ENCODE assay signal across 13 cellular contexts in genomic region chr2:17918789-17919188, GRCh38. TPM values are rescaled to one million over a fixed set of nuclear protein-coding genes. Genes with fewer than 3 reads are reported as not detected.
A peak's percentile ranks its signal among the peaks of the same experiment; 100 is the strongest.
DNase-seq lines count a peak whose midpoint lies in the region; ATAC-seq and TF ChIP-seq lines count a peak whose summit lies in the region.
"Had no signal": no experiment of that assay in that cellular context is flagged by ENCODE, and none has a peak within 500 bp of the region (broad histone marks: within the 10 kb centered on the region; RNA-seq: fewer than 3 reads in every experiment).

No MANE protein-coding gene starts in this region.

- TF ChIP-seq POLR2A in erythroblast (IDR thresholded peaks at IDR 0.05; ENCODE audit: low read length), result no peak

- CTCF ChIA-PET in Caco-2 (lab: Charles Lee), result interaction anchor here (1.1 to 1.5 kb wide), 4 partner anchors 39 to 273 kb away, joined by 3 to 10 read pairs (median 4); no protein-coding TSS in a partner anchor

- H3K4me3 ChIP-seq in Caco-2 (ENCODE audit: low read depth, low read length), result no peak overlapping the region
- H3K4me3 ChIP-seq in LNCaP clone FGC (ENCODE audit: low read depth, low read length), result no peak overlapping the region
- H3K4me3 ChIP-seq: tibial nerve had no signal

- H3K27me3 ChIP-seq in Caco-2 (replicated peaks; ENCODE audit: control insufficient read depth, insufficient read depth, low read length), result no peaks in the 10 kb centered on the region
- H3K27me3 ChIP-seq: tibial nerve had no signal

- TF ChIP-seq CTCF in Caco-2 (IDR thresholded peaks at IDR 0.05; ENCODE audit: insufficient read depth in 1 of 2, low read depth in 1 of 2, low read length in 1 of 2, severe bottlenecking in 1 of 2, unreplicated experiment in 1 of 2) (peak; percentile 29 to 64), LNCaP clone FGC (IDR thresholded peaks at IDR 0.05; ENCODE audit: control insufficient read depth, extremely low read depth, insufficient read depth) (0 out of 2 replicates have a peak, but pooled peaks have one; percentile 5)

- H3K4me1 ChIP-seq in Caco-2, result no peaks in the 10 kb centered on the region

- H3K27me3 Mint-ChIP-seq in Caco-2 (ENCODE audit: insufficient read depth, unreplicated experiment) (no peaks in the 10 kb centered on the region), memory B cell (peaks cover 10% of the 10 kb centered on the region)

- H3K4me1 Mint-ChIP-seq in Caco-2 (ENCODE audit: low read depth, unreplicated experiment) (no peaks in the 10 kb centered on the region), memory B cell (peaks cover 2% of the 10 kb centered on the region)

- H3K36me3 ChIP-seq in Caco-2 (ENCODE audit: control insufficient read depth, insufficient read depth, low read length), result no peaks in the 10 kb centered on the region
- H3K36me3 ChIP-seq: tibial nerve had no signal

- POLR2A ChIA-PET in Caco-2 (lab: Charles Lee), result no interaction called here

- H3K27ac Mint-ChIP-seq in Caco-2 (ENCODE audit: unreplicated experiment) (no peak overlapping the region), memory B cell (peak overlapping the region; percentile 25)

- no peaks in the 10 kb centered on the region for H3K9me3 Mint-ChIP-seq in Caco-2 (ENCODE audit: unreplicated experiment)
- H3K9me3 Mint-ChIP-seq in memory B cell, result no peaks in the 10 kb centered on the region

- no peaks in the 10 kb centered on the region for H3K9me3 ChIP-seq in Caco-2
- H3K9me3 ChIP-seq: tibial nerve had no signal

- H3K36me3 Mint-ChIP-seq in Caco-2 (ENCODE audit: insufficient read depth, unreplicated experiment), result no peaks in the 10 kb centered on the region
- H3K36me3 Mint-ChIP-seq in memory B cell, result no peaks in the 10 kb centered on the region

- DNase-seq in Caco-2 (peak in 1 of 2 experiments; percentile 16), LNCaP clone FGC (ENCODE audit: low read depth) (no peak), astrocyte of the hippocampus (ENCODE audit: low read depth, low spot score) (peak; percentile 14), memory B cell (ENCODE audit: low spot score in 2 of 2) (no peak), erythroblast (lab: John Stamatoyannopoulos, UW) (no peak), RKO (ENCODE audit: low spot score) (no peak)
- DNase-seq: activated CD4-positive, CD25-positive, alpha-beta regulatory T cell treated with anti-CD3 and anti-CD28 coated beads, Interleukin-2, amount 50 U/mL, for 72 hours; activated effector memory CD4-positive, alpha-beta T cell treated with anti-CD3 and anti-CD28 coated beads, Interleukin-2, amount 50 U/mL, for 16 hours; cortex of kidney; OCI-M1 had no signal

- H3K4me3 Mint-ChIP-seq in Caco-2 (ENCODE audit: unreplicated experiment) (no peak overlapping the region), memory B cell (no peak overlapping the region)

- intact Hi-C loops in Caco-2 (cut with micrococcal nuclease; ENCODE audit: unreplicated experiment), result loop anchor here (1.0 kb wide), 1 partner anchor 67 kb away; no protein-coding TSS in a partner anchor

- BruUV-seq in Caco-2 (replicated peaks; lab: Mats Ljungman, UMichigan), result no TSS peak

- no peak for ATAC-seq in memory B cell (ENCODE audit: low read depth)
- no peak for ATAC-seq in GM21515 (IDR thresholded peaks at IDR 0.05; ENCODE audit: unreplicated experiment)
- no peak for ATAC-seq in HG03045 (IDR thresholded peaks at IDR 0.05; ENCODE audit: unreplicated experiment)

RNA-seq across cellular contexts. Expression of gene KCNS3, which starts 40.3 kb away (rescaled TPM):
- total RNA-seq in Caco-2 (2022), result 0.14 and 0.20 TPM in 2 replicates
